ENCODE assay signal across 7 cellular contexts in the genomic region with DNA sequence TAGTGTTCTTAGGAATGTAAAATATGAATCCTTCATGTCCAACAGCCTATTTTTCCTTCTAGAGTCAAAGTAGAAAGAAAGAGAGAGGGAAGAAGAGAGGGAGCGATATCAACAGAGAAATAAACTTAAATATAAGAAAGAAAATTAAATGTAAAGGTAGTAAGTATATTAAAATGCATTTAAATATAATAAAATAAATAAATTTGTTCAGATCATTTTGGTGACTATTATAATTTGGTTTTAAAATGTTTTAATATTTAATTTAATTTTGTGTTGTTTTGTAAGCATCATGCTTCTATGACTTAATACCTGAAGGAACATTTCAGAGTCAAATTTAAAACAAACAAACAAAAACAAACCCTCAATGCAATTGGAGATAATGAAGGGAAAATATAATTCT.
"Had no signal": no experiment of that assay in that cellular context is flagged by ENCODE, and none has a peak within 500 bp of the region (broad histone marks: within the 10 kb centered on the region; RNA-seq: fewer than 3 reads in every experiment).

No MANE protein-coding gene starts in this region.

- FAIRE-seq: HepG2, HTR-8/SVneo, K562 had no signal

- H3K36me3 Mint-ChIP-seq: IgD-negative memory B cell had no signal

- H3K9me3 Mint-ChIP-seq: IgD-negative memory B cell had no signal

- ATAC-seq: HepG2, K562 had no signal

- H3K27ac Mint-ChIP-seq: IgD-negative memory B cell had no signal

- DNase-seq: IMR-90, KBM-7, KG1 had no signal

- H3K4me1 Mint-ChIP-seq: IgD-negative memory B cell had no signal

- H3K27me3 Mint-ChIP-seq: IgD-negative memory B cell had no signal

- H3K4me3 Mint-ChIP-seq: IgD-negative memory B cell had no signal
